8 cellular contexts compared by ENCODE assay signal in the genomic region with DNA sequence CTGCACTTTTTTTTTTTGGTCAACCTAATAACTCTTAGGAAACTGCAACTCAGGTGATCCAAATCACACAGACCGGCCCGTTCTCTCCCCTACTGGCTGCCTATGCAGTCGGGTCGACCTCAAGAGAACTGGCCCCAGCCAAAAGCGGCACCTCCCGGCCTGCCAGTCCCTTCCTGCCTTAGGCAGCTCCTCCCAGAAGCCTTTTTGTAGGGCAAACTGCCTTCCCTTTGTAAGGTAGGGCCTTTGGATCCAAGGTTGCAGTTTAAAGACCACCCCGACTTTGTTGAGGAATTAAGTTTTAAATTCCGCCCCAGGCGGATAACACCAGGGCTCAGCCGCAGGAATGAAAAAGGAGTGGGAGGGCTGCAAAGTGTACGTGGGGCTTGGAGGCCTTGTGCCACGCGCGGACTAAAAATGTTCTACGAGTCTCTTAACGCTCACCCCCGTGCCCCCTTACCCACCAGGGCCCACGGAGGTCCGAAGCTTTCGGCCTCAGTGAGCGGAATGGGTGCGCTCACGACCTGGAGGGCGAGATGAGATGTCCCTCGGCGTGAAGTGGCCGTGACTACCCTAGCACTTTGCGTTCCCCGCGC. TPM values are rescaled to one million over a fixed set of nuclear protein-coding genes. Genes with fewer than 3 reads are reported as not detected.
DNase-seq lines count a peak whose midpoint lies in the region; ATAC-seq and TF ChIP-seq lines count a peak whose summit lies in the region.

No MANE protein-coding gene starts in this region.

- peak; percentile 23 for DNase-seq in GM13977 (ENCODE audit: low spot score)
- peak; percentile 28 for DNase-seq in NCI-H510A (lab: John Stamatoyannopoulos, UW)
- no peak for DNase-seq in astrocyte of the cerebellum (ENCODE audit: low read depth)
- peak; percentile 77 for DNase-seq in islet precursor cell
- DNase-seq in stimulated activated CD4-positive, alpha-beta T cell treated with anti-CD3 and anti-CD28 coated beads, Interleukin-2, amount 100 ng/mL, for 48 hours: peak; percentile 10 to 19
- DNase-seq in cerebellum (ENCODE audit: low spot score): no peak

- H3K27ac ChIP-seq in 22Rv1: peak overlapping the region; percentile 70

- in situ Hi-C loops in GM13977 (cut with MboI; ENCODE audit: low pct_unique_long_range_greater_than_20kb, low sequenced_read_pairs, unreplicated experiment) (no loop called here), astrocyte of the cerebellum (cut with HindIII; ENCODE audit: low sequenced_read_pairs) (no loop called here)

- TF ChIP-seq CTCF in 22Rv1 (IDR thresholded peaks at IDR 0.05) (no peak), GM13977 (IDR thresholded peaks at IDR 0.05; ENCODE audit: extremely low read depth, insufficient read depth, missing control alignments) (no peak), astrocyte of the cerebellum (IDR thresholded peaks at IDR 0.05; ENCODE audit: low read depth, low read length, missing control alignments) (no peak)

- no peak for ATAC-seq in GM21723 (IDR thresholded peaks at IDR 0.05; ENCODE audit: unreplicated experiment)

- peak overlapping the region; percentile 81 for H3K4me3 ChIP-seq in astrocyte of the cerebellum (ENCODE audit: low read depth, low read length)

RNA-seq across cellular contexts. Expression of gene ST3GAL3, which starts 0.6 kb away (rescaled TPM):
- 49.1 TPM for total RNA-seq in cerebellum

RNA-seq across cellular contexts. Expression of gene KDM4A, which starts 56.7 kb away (rescaled TPM):
- 43.4 TPM for total RNA-seq in cerebellum

Comparison
In these comparisons a context has a peak if more than half of its experiments do, and no peak if none do; other contexts are left out.
1. DNase-seq: peak in GM13977 (single experiment), NCI-H510A (single experiment), islet precursor cell (single experiment) and stimulated activated CD4-positive, alpha-beta T cell treated with anti-CD3 and anti-CD28 coated beads, Interleukin-2, amount 100 ng/mL, for 48 hours (2 of 2); none in astrocyte of the cerebellum (single experiment) and cerebellum (single experiment).